Comparison of ENCODE assay signal across 2 cellular contexts in genomic region chr7:74417419-74417971, GRCh38.
TF ChIP-seq lines count a peak whose summit lies in the region.

No MANE protein-coding gene starts in this region.

TF ChIP-seq in IMR-90, 13 proteins besides CTCF, POLR2A, EP300 and RAD21 (continued from another document):
- TF ChIP-seq BHLHE40 (IDR thresholded peaks at IDR 0.05; ENCODE audit: low read depth, low read length) (no peak), SMC3 (IDR thresholded peaks at IDR 0.05; ENCODE audit: low read depth, low read length) (peak; percentile 97), MXI1 (IDR thresholded peaks at IDR 0.05; ENCODE audit: borderline replicate concordance, low read depth, low read length) (peak; percentile 74)

TF ChIP-seq in SK-N-SH, 30 proteins besides CTCF, POLR2A, EP300 and RAD21 (continued from another document):
- TF ChIP-seq, protein P1, sequence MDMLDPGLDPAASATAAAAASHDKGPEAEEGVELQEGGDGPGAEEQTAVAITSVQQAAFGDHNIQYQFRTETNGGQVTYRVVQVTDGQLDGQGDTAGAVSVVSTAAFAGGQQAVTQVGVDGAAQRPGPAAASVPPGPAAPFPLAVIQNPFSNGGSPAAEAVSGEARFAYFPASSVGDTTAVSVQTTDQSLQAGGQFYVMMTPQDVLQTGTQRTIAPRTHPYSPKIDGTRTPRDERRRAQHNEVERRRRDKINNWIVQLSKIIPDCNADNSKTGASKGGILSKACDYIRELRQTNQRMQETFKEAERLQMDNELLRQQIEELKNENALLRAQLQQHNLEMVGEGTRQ (IDR thresholded peaks at IDR 0.05; ENCODE audit: borderline replicate concordance, low read depth, low read length), result no peak
- TF ChIP-seq CHD2 (IDR thresholded peaks at IDR 0.05; ENCODE audit: low read length, partially characterized antibody) (no peak), GABPA (IDR thresholded peaks at IDR 0.05; ENCODE audit: low read depth) (no peak), TAF1 (IDR thresholded peaks at IDR 0.05; ENCODE audit: borderline replicate concordance, low read depth, low read length) (no peak), POLR2AphosphoS5 (IDR thresholded peaks at IDR 0.05; ENCODE audit: low read depth, low read length) (no peak), MXI1 (IDR thresholded peaks at IDR 0.05; ENCODE audit: low read depth, low read length) (peak; percentile 90), FOXJ3 (CRISPR knock-in tag; IDR thresholded peaks at IDR 0.05) (no peak), NRF1 (IDR thresholded peaks at IDR 0.05; ENCODE audit: low read depth, low read length) (no peak), GATA2 (CRISPR knock-in tag; IDR thresholded peaks at IDR 0.05) (no peak), ZBTB33 (IDR thresholded peaks at IDR 0.05; ENCODE audit: borderline replicate concordance, low read depth) (no peak)
- TF ChIP-seq, protein P2, sequence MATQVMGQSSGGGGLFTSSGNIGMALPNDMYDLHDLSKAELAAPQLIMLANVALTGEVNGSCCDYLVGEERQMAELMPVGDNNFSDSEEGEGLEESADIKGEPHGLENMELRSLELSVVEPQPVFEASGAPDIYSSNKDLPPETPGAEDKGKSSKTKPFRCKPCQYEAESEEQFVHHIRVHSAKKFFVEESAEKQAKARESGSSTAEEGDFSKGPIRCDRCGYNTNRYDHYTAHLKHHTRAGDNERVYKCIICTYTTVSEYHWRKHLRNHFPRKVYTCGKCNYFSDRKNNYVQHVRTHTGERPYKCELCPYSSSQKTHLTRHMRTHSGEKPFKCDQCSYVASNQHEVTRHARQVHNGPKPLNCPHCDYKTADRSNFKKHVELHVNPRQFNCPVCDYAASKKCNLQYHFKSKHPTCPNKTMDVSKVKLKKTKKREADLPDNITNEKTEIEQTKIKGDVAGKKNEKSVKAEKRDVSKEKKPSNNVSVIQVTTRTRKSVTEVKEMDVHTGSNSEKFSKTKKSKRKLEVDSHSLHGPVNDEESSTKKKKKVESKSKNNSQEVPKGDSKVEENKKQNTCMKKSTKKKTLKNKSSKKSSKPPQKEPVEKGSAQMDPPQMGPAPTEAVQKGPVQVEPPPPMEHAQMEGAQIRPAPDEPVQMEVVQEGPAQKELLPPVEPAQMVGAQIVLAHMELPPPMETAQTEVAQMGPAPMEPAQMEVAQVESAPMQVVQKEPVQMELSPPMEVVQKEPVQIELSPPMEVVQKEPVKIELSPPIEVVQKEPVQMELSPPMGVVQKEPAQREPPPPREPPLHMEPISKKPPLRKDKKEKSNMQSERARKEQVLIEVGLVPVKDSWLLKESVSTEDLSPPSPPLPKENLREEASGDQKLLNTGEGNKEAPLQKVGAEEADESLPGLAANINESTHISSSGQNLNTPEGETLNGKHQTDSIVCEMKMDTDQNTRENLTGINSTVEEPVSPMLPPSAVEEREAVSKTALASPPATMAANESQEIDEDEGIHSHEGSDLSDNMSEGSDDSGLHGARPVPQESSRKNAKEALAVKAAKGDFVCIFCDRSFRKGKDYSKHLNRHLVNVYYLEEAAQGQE (IDR thresholded peaks at IDR 0.05; ENCODE audit: low read depth, low read length), result no peak
